ENCODE assay signal across 2 cellular contexts in genomic region chr3:172164620-172165362, GRCh38.
A peak's percentile ranks its signal among the peaks of the same experiment; 100 is the strongest.
TF ChIP-seq lines count a peak whose summit lies in the region.

No MANE protein-coding gene starts in this region.

TF ChIP-seq in HepG2, 621 proteins besides CTCF, POLR2A, EP300 and RAD21 (continues in another document):
- TF ChIP-seq NPAS2 (CRISPR knock-in tag; IDR thresholded peaks at IDR 0.05; ENCODE audit: borderline replicate concordance) (no peak), RERE (CRISPR knock-in tag; IDR thresholded peaks at IDR 0.05; ENCODE audit: low read depth) (no peak), RBAK (CRISPR knock-in tag; IDR thresholded peaks at IDR 0.05) (no peak), SATB2 (CRISPR knock-in tag; IDR thresholded peaks at IDR 0.05) (no peak), SNAPC4 (CRISPR knock-in tag; IDR thresholded peaks at IDR 0.05) (no peak), ZBTB38 (CRISPR knock-in tag; IDR thresholded peaks at IDR 0.05) (no peak), SPEN (CRISPR knock-in tag; IDR thresholded peaks at IDR 0.05; ENCODE audit: low read depth) (no peak), NFRKB (IDR thresholded peaks at IDR 0.05) (no peak), TRAFD1 (CRISPR knock-in tag; IDR thresholded peaks at IDR 0.05; ENCODE audit: borderline replicate concordance) (no peak), ZNF441 (CRISPR knock-in tag; IDR thresholded peaks at IDR 0.05; ENCODE audit: borderline replicate concordance) (no peak), HDAC1 (CRISPR knock-in tag; IDR thresholded peaks at IDR 0.05) (no peak), NFIB (CRISPR knock-in tag; IDR thresholded peaks at IDR 0.05; ENCODE audit: borderline replicate concordance) (no peak), NFKBIZ (CRISPR knock-in tag; IDR thresholded peaks at IDR 0.05) (no peak), RXRB (CRISPR knock-in tag; IDR thresholded peaks at IDR 0.05; ENCODE audit: borderline replicate concordance) (no peak), ZMYM3 (CRISPR knock-in tag; IDR thresholded peaks at IDR 0.05) (0 out of 2 replicates have a peak, but pooled peaks have one; percentile 17), ISX (CRISPR knock-in tag; conservative IDR thresholded peaks at IDR 0.05) (no peak), ZNF3 (CRISPR knock-in tag; IDR thresholded peaks at IDR 0.05) (no peak), AGO2 (optimal IDR thresholded peaks at IDR 0.05; ENCODE audit: low read depth, low read length) (peak; percentile 52), RFXAP (CRISPR knock-in tag; IDR thresholded peaks at IDR 0.05; ENCODE audit: borderline replicate concordance) (no peak)

TF ChIP-seq in K562, 482 proteins besides CTCF, POLR2A, EP300 and RAD21:
- TF ChIP-seq RBM22 (IDR thresholded peaks at IDR 0.05; ENCODE audit: low read depth, low read length, poor library complexity, severe bottlenecking) (peak; percentile 52), EZH2 (IDR thresholded peaks at IDR 0.05; ENCODE audit: borderline replicate concordance, low read depth, low read length) (no peak), RCOR1 (IDR thresholded peaks at IDR 0.05; ENCODE audit: borderline replicate concordance in 1 of 2, low read depth in 2 of 2, low read length in 2 of 2) (no peak), ZNF668 (CRISPR knock-in tag; IDR thresholded peaks at IDR 0.05) (no peak)
